ENCODE assay signal across 22 cellular contexts in genomic region chr5:3709058-3709723, GRCh38.
DNase-seq lines count a peak whose midpoint lies in the region; ATAC-seq and TF ChIP-seq lines count a peak whose summit lies in the region.
"Had no signal": no experiment of that assay in that cellular context is flagged by ENCODE, and none has a peak within 500 bp of the region (broad histone marks: within the 10 kb centered on the region; RNA-seq: fewer than 3 reads in every experiment).

No MANE protein-coding gene starts in this region.

- H3K4me2 ChIP-seq in DND-41 (ENCODE audit: insufficient read depth, low read length) (no peak overlapping the region), KMS-11 (peak overlapping the region; percentile 16), mesendoderm (ENCODE audit: low read length) (no peak overlapping the region)
- H3K4me2 ChIP-seq: BLaER1 had no signal

- no peak overlapping the region for H3K27ac ChIP-seq in DND-41 (ENCODE audit: low read length)
- H3K27ac ChIP-seq in KMS-11, result peak overlapping the region; percentile 38
- peak overlapping the region; percentile 26 for H3K27ac ChIP-seq in ectodermal cell (ENCODE audit: insufficient read depth, low read depth, low read length, poor library complexity, severe bottlenecking)
- H3K27ac ChIP-seq in mesendoderm (ENCODE audit: low read depth, low read length), result no peak overlapping the region
- H3K27ac ChIP-seq: BLaER1 had no signal

- H3K9ac ChIP-seq in DND-41 (ENCODE audit: low read depth, low read length) (no peak overlapping the region), KMS-11 (peak overlapping the region; percentile 16; the same call in 1 of the 2 replicates), mesendoderm (ENCODE audit: low read length) (no peak overlapping the region)
- H3K9ac ChIP-seq: BLaER1 had no signal

- H3K27me3 ChIP-seq in DND-41 (ENCODE audit: insufficient read depth, low read length, poor library complexity), result no peaks in the 10 kb centered on the region
- no peaks in the 10 kb centered on the region for H3K27me3 ChIP-seq in KMS-11 (ENCODE audit: insufficient read depth, low read depth)
- H3K27me3 ChIP-seq in ectodermal cell (ENCODE audit: control insufficient read depth, insufficient read depth, low read length, poor library complexity, severe bottlenecking), result no peaks in the 10 kb centered on the region
- H3K27me3 ChIP-seq in mesendoderm (ENCODE audit: insufficient read depth, low read length, poor library complexity), result no peaks in the 10 kb centered on the region
- H3K27me3 ChIP-seq: BLaER1 had no signal

- no peak for ATAC-seq in DND-41 (ENCODE audit: insufficient read depth, low read depth)
- ATAC-seq in GM19467 (IDR thresholded peaks at IDR 0.05; ENCODE audit: unreplicated experiment), result no peak
- ATAC-seq: CD8-positive, alpha-beta T cell; K562 had no signal

- H2BK15ac ChIP-seq in mesendoderm (replicated peaks; ENCODE audit: low read depth), result no peak overlapping the region

- H3K4ac ChIP-seq in mesendoderm (ENCODE audit: low read depth, low read length), result no peak overlapping the region

- TF ChIP-seq CTCF in DND-41 (IDR thresholded peaks at IDR 0.05; ENCODE audit: borderline replicate concordance, extremely low read depth, low read length, poor library complexity, severe bottlenecking), result no peak
- no peak for TF ChIP-seq CTCF in KMS-11 (conservative IDR thresholded peaks at IDR 0.05; ENCODE audit: low read depth, low read length)

- H3K79me1 ChIP-seq in mesendoderm (ENCODE audit: low read length), result no peaks in the 10 kb centered on the region

- H3K18ac ChIP-seq in mesendoderm (ENCODE audit: low read length), result no peak overlapping the region

- peak overlapping the region; percentile 46 for H3K56ac ChIP-seq in mesendoderm (ENCODE audit: low read length)

- no peak overlapping the region for H2AK5ac ChIP-seq in mesendoderm (ENCODE audit: low read length)

- no peak overlapping the region for H4K8ac ChIP-seq in mesendoderm (ENCODE audit: low read depth, low read length)

- 18 to 28% methylated on average over 10 to 11 of the region's 11 CpGs for WGBS in ectodermal cell, 2 experiments
- WGBS in mesendoderm (ENCODE audit: extremely low coverage, insufficient coverage, low lambda C conversion rate), result no CpG with 5 or more reads among the region's 11 CpGs

- no peak overlapping the region for H4K5ac ChIP-seq in mesendoderm (ENCODE audit: low read length)

- no peak overlapping the region for H3K4me3 ChIP-seq in DND-41 (ENCODE audit: low read depth in 1 of 2, low read length in 2 of 2)
- H3K4me3 ChIP-seq in KMS-11 (IDR thresholded peaks at IDR 0.05; ENCODE audit: insufficient read depth, low read depth, low read length), result no peak overlapping the region
- no peak overlapping the region for H3K4me3 ChIP-seq in ectodermal cell (ENCODE audit: insufficient read depth, low read depth, low read length)
- H3K4me3 ChIP-seq in mesendoderm (ENCODE audit: low read length), result no peak overlapping the region
- H3K4me3 ChIP-seq: BLaER1, K562 had no signal

- H3K79me2 ChIP-seq in DND-41 (ENCODE audit: insufficient read depth, low read length), result no peaks in the 10 kb centered on the region
- H3K79me2 ChIP-seq in KMS-11 (ENCODE audit: insufficient read depth, low read depth), result no peaks in the 10 kb centered on the region
- H3K79me2 ChIP-seq in mesendoderm (ENCODE audit: control insufficient read depth, insufficient read depth, low read length), result no peaks in the 10 kb centered on the region

- peak overlapping the region; percentile 55; the same call in 1 of the 2 replicates for H2AFZ ChIP-seq in DND-41 (ENCODE audit: low read depth, low read length)
- H2AFZ ChIP-seq in KMS-11 (ENCODE audit: low read depth), result peak overlapping the region; percentile 46; the same call in 1 of the 2 replicates

- H2BK5ac ChIP-seq in mesendoderm (ENCODE audit: low read length), result no peak overlapping the region

- H3K23ac ChIP-seq in mesendoderm (ENCODE audit: low read length), result no peak overlapping the region

- DNase-seq in DND-41 (no peak), mesendoderm (peak; percentile 4), NCI-H524 (lab: John Stamatoyannopoulos, UW) (no peak), NCI-H2227 (lab: John Stamatoyannopoulos, UW; ENCODE audit: unreplicated experiment) (no peak), SIG-M5 treated with dmso at 0.1 percent for 504 hours (lab: John Stamatoyannopoulos, UW; ENCODE audit: unreplicated experiment) (no peak)
- DNase-seq: 8988T; CD8-positive, alpha-beta T cell; DMS79; GDM1; GOT3; NCI-H146; NCI-H2081 treated with DMSO at 0.1 percent for 48 hours; NCI-H2227 treated with DMSO at 0.1 percent for 48 hours; NCI-H524 treated with DMSO at 0.1 percent for 48 hours; NK-92 treated with Interleukin-12 subunit alpha and Interleukin-12 subunit beta, amount 100 ng/mL, for 24 hours; OCI-M1; SIG-M5 had no signal

- H3K4me1 ChIP-seq in DND-41 (ENCODE audit: insufficient read depth, low read length) (peaks cover 8% of the 10 kb centered on the region), KMS-11 (ENCODE audit: low read depth, poor library complexity, severe bottlenecking) (no peaks in the 10 kb centered on the region), ectodermal cell (ENCODE audit: control insufficient read depth, insufficient read depth, low read length) (peaks cover 13% of the 10 kb centered on the region), mesendoderm (ENCODE audit: control insufficient read depth, low read depth, low read length) (peaks cover 3% of the 10 kb centered on the region)
- H3K4me1 ChIP-seq: BLaER1 had no signal

- H3K9me3 ChIP-seq in DND-41 (ENCODE audit: insufficient read depth, low read length, severe bottlenecking) (no peaks in the 10 kb centered on the region), ectodermal cell (ENCODE audit: control insufficient read depth, low read length) (no peaks in the 10 kb centered on the region)
- H3K9me3 ChIP-seq: BLaER1 had no signal

- H3K36me3 ChIP-seq in DND-41 (ENCODE audit: insufficient read depth, low read length) (no peaks in the 10 kb centered on the region), KMS-11 (ENCODE audit: insufficient read depth) (no peaks in the 10 kb centered on the region), ectodermal cell (ENCODE audit: control insufficient read depth, insufficient read depth, low read length) (no peaks in the 10 kb centered on the region), mesendoderm (ENCODE audit: control insufficient read depth, insufficient read depth, low read length) (no peaks in the 10 kb centered on the region)
- H3K36me3 ChIP-seq: BLaER1 had no signal

- H2BK120ac ChIP-seq in mesendoderm (ENCODE audit: low read depth, low read length), result no peak overlapping the region

- H4K20me1 ChIP-seq in DND-41 (ENCODE audit: insufficient read depth, low read length), result no peaks in the 10 kb centered on the region
- H4K20me1 ChIP-seq in KMS-11 (ENCODE audit: insufficient read depth), result no peaks in the 10 kb centered on the region
- H4K20me1 ChIP-seq: BLaER1 had no signal

Comparison
In these comparisons a context has a peak if more than half of its experiments do, and no peak if none do; other contexts are left out.
1. H3K27ac ChIP-seq: peak in KMS-11 (single experiment) and ectodermal cell (single experiment); none in DND-41 (single experiment) and mesendoderm (single experiment).